In the genomic region with DNA sequence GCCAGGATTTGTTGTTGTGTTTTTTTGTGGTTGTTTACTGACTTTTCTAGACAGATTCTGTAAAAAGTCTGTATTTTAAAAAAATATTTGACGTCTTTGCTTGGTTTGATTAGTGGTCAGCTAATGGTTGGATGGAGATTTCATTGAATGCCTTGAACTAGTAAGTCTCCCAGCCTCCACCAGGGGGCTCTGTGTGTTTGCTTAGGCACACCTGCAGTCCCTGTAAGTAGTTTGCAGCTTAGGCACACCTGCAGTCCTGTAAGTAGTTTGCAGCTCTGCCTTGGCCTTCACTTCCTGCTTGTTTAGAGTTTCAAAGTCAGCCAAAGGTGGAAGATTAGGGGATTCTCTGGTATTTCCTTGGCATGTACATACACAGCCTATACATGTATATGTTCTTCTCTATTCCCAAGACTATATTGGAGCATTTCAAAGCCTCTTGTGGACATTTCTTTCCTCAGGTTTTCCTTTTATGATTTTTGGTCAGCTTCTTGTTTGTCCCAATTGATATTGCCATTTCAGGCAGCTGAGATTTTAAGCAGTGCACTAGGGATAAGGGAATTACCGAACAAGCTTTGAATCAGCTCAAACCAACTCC, we compare ENCODE assay signal across 8 cellular contexts.
A peak's percentile ranks its signal among the peaks of the same experiment; 100 is the strongest.
DNase-seq lines count a peak whose midpoint lies in the region; FAIRE-seq and TF ChIP-seq lines count a peak whose summit lies in the region.
"Had no signal": no experiment of that assay in that cellular context is flagged by ENCODE, and none has a peak within 500 bp of the region (broad histone marks: within the 10 kb centered on the region; RNA-seq: fewer than 3 reads in every experiment).

No MANE protein-coding gene starts in this region.

- H3K4me3 Mint-ChIP-seq in H9, result no peak overlapping the region

- no peak overlapping the region for H2AK5ac ChIP-seq in H9 (ENCODE audit: insufficient read length, low read length)

- no peak overlapping the region for H4K91ac ChIP-seq in H9 (ENCODE audit: insufficient read length, low read depth, low read length)

- H2AFZ ChIP-seq in H9 (ENCODE audit: low read length), result no peak overlapping the region

- no peak overlapping the region for H3K14ac ChIP-seq in H9 (ENCODE audit: insufficient read depth, low read length)

- H2BK120ac ChIP-seq in H9 (ENCODE audit: low read depth, low read length, poor library complexity, severe bottlenecking), result no peak overlapping the region

- no peak overlapping the region for H2BK15ac ChIP-seq in H9 (ENCODE audit: low read depth, low read length)

- H3K4me1 Mint-ChIP-seq in H9, result peaks cover under 1 to 4% of the 10 kb centered on the region in 2 experiments; a peak in 3 of 4 replicates

- H3K4me3 ChIP-seq in WERI-Rb-1 (ENCODE audit: low read depth, low read length) (no peak overlapping the region), bronchial epithelial cell (ENCODE audit: low read depth, low read length) (no peak overlapping the region)
- H3K4me3 ChIP-seq: skin epidermis had no signal

- no peak overlapping the region for H4K5ac ChIP-seq in H9 (ENCODE audit: insufficient read length, low read depth, low read length)

- H3K4me1 ChIP-seq in H9 (ENCODE audit: insufficient read depth, low read length), result no peaks in the 10 kb centered on the region

- H3K36me3 Mint-ChIP-seq in H9 (ENCODE audit: insufficient read depth in 1 of 3, low read depth in 3 of 3), result peaks cover 5 to 7% (median 6%) of the 10 kb centered on the region in 3 experiments; a peak in 4 of 7 replicates

- TF ChIP-seq CTCF in H9 (conservative IDR thresholded peaks at IDR 0.05) (peak; percentile 92), LNCAP (IDR thresholded peaks at IDR 0.05) (peak; percentile 85), WERI-Rb-1 (IDR thresholded peaks at IDR 0.05; ENCODE audit: low read depth, low read length) (peak; percentile 89), bronchial epithelial cell (IDR thresholded peaks at IDR 0.05; ENCODE audit: insufficient read depth, low read length, severe bottlenecking) (peak; percentile 79)

- H3K9me3 ChIP-seq in H9 (ENCODE audit: control insufficient read depth, low read depth, low read length) (no peaks in the 10 kb centered on the region), WERI-Rb-1 (ENCODE audit: severe bottlenecking) (no peaks in the 10 kb centered on the region)

- H2BK12ac ChIP-seq in H9 (ENCODE audit: insufficient read length, low read depth, low read length), result no peak overlapping the region

- DNase-seq in GM12892 (ENCODE audit: insufficient read length), result peak; percentile 7
- DNase-seq in H9, result peak; percentile 88
- peak; percentile 82 for DNase-seq in WERI-Rb-1
- peak; percentile 70 for DNase-seq in bronchial epithelial cell (ENCODE audit: low read depth)
- peak; percentile 58 for DNase-seq in left kidney (ENCODE audit: low read depth, low spot score)
- peak; percentile 40 for DNase-seq in stimulated activated CD8-positive, alpha-beta memory T cell treated with anti-CD3 and anti-CD28 coated beads, Interleukin-15, amount 100 ng/mL, for 1 hour (ENCODE audit: low read depth)

- H4K8ac ChIP-seq in H9 (replicated peaks; ENCODE audit: insufficient read length, low read depth, low read length), result no peak overlapping the region

- no peak overlapping the region for H3K56ac ChIP-seq in H9 (ENCODE audit: insufficient read length, low read depth, low read length)

- H3K18ac ChIP-seq in H9 (ENCODE audit: insufficient read length, low read depth, low read length), result no peak overlapping the region

- no peak overlapping the region for H3K4ac ChIP-seq in H9 (ENCODE audit: low read depth, low read length)

- peak overlapping the region in 1 of 3 experiments; percentile 66; a peak in 1 of 7 replicates for H3K27ac Mint-ChIP-seq in H9

- no peak overlapping the region for H2BK5ac ChIP-seq in H9 (ENCODE audit: insufficient read length, low read length)

- no peaks in the 10 kb centered on the region; the same call in 1 of the 2 replicates for H3K36me3 ChIP-seq in WERI-Rb-1
- no peaks in the 10 kb centered on the region for H3K36me3 ChIP-seq in bronchial epithelial cell (ENCODE audit: control insufficient read depth, insufficient read depth, low read length)

- H3K23ac ChIP-seq in H9 (ENCODE audit: insufficient read length, low read depth, low read length), result no peak overlapping the region

- H3K27ac ChIP-seq in H9 (ENCODE audit: insufficient read length, low read depth, low read length) (no peak overlapping the region), WERI-Rb-1 (no peak overlapping the region)
- H3K27ac ChIP-seq: skin epidermis had no signal

- no peak overlapping the region for H3K9ac ChIP-seq in H9 (ENCODE audit: extremely low read depth, insufficient read length, low read length)

- H3K79me1 ChIP-seq in H9 (ENCODE audit: insufficient read depth, low read depth, low read length, poor library complexity, severe bottlenecking), result peaks cover 3% of the 10 kb centered on the region

- no peaks in the 10 kb centered on the region for H3K79me2 ChIP-seq in H9 (ENCODE audit: insufficient read depth, low read length)

- no peaks in the 10 kb centered on the region for H4K20me1 ChIP-seq in H9 (ENCODE audit: control insufficient read depth, insufficient read depth, insufficient read length)

- H2BK20ac ChIP-seq in H9 (ENCODE audit: low read depth, low read length, poor library complexity, severe bottlenecking), result no peak overlapping the region

- no peaks in the 10 kb centered on the region for H3K23me2 ChIP-seq in H9 (ENCODE audit: insufficient read length, low read depth, low read length, poor library complexity, severe bottlenecking)

- no peaks in the 10 kb centered on the region for H3K27me3 Mint-ChIP-seq in H9 (ENCODE audit: low read depth)

- H3K9me3 Mint-ChIP-seq in H9, result peaks cover 0 to 5% of the 10 kb centered on the region in 2 experiments; a peak in 1 of 5 replicates

- FAIRE-seq in GM12892 (lab: Jason Lieb, UNC) (peak; percentile 79), bronchial epithelial cell (lab: Jason Lieb, UNC) (no peak)

- WGBS in H9 (ENCODE audit: extremely low coverage, insufficient read length, low lambda C conversion rate), result no CpG with 5 or more reads among the region's 2 CpGs

- H3K27me3 ChIP-seq in H9 (ENCODE audit: insufficient read depth, low read length) (no peaks in the 10 kb centered on the region), WERI-Rb-1 (ENCODE audit: insufficient read depth, low read depth, severe bottlenecking) (no peaks in the 10 kb centered on the region), bronchial epithelial cell (ENCODE audit: control insufficient read depth, insufficient read depth, low read length) (no peaks in the 10 kb centered on the region)

- TF ChIP-seq POLR2A in GM12892 (IDR thresholded peaks at IDR 0.05; ENCODE audit: low read depth, low read length), result no peak

- H3T11ph ChIP-seq in H9 (ENCODE audit: low read length), result no peak overlapping the region

- no peak overlapping the region for H3K4me2 ChIP-seq in H9 (ENCODE audit: insufficient read depth, insufficient read length, low read length)

Comparison
In these comparisons a context has a peak if more than half of its experiments do, and no peak if none do; other contexts are left out.
1. DNase-seq: peak in every context shown above with its lines; median percentile 88 in H9; 82 in WERI-Rb-1; 70 in bronchial epithelial cell; 58 in left kidney; 40 in stimulated activated CD8-positive, alpha-beta memory T cell treated with anti-CD3 and anti-CD28 coated beads, Interleukin-15, amount 100 ng/mL, for 1 hour; 7 in GM12892.